In the genomic region with DNA sequence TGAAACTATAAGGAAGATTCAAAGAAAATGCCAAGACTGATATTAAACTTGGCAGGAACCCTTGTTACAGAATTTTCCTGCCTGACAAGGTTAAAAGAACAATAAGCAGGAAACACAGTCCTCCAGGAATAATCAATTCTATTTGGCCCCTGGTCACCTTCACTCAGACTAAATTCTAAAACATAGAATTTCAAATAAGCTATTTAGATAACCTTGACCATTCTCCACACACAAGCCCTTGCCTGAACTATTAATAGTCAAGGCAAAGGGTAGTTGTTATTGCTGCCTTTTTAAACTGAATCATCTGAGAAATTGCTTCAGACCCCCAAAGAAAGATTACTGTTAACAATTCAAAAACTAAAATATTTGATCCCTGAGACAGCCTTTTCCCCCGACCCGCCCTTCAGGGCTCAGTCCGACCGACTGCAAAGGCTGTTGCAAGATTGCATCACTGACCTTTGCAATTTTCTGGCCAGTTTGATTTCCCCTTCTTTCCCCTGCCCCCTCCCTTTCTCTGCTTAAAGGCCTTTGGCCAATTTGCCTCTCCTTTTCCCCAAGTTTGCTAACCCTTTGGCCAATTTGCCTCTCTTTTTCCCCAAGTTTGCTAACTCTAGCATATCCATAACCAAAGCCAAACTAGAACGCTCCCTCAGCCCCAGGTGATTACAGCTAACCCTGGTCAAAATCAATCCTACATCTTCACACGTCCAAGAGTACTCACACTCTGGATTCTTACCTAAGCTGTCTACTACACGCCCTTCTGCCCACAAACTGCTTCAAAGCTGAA, we compare ENCODE assay signal across 1 cellular context.
A peak's percentile ranks its signal among the peaks of the same experiment; 100 is the strongest.
TF ChIP-seq lines count a peak whose summit lies in the region.

No MANE protein-coding gene starts in this region.

TF ChIP-seq in K562, 482 proteins besides CTCF, POLR2A, EP300 and RAD21 (continued from another document and continues in another):
- TF ChIP-seq, protein P1, sequence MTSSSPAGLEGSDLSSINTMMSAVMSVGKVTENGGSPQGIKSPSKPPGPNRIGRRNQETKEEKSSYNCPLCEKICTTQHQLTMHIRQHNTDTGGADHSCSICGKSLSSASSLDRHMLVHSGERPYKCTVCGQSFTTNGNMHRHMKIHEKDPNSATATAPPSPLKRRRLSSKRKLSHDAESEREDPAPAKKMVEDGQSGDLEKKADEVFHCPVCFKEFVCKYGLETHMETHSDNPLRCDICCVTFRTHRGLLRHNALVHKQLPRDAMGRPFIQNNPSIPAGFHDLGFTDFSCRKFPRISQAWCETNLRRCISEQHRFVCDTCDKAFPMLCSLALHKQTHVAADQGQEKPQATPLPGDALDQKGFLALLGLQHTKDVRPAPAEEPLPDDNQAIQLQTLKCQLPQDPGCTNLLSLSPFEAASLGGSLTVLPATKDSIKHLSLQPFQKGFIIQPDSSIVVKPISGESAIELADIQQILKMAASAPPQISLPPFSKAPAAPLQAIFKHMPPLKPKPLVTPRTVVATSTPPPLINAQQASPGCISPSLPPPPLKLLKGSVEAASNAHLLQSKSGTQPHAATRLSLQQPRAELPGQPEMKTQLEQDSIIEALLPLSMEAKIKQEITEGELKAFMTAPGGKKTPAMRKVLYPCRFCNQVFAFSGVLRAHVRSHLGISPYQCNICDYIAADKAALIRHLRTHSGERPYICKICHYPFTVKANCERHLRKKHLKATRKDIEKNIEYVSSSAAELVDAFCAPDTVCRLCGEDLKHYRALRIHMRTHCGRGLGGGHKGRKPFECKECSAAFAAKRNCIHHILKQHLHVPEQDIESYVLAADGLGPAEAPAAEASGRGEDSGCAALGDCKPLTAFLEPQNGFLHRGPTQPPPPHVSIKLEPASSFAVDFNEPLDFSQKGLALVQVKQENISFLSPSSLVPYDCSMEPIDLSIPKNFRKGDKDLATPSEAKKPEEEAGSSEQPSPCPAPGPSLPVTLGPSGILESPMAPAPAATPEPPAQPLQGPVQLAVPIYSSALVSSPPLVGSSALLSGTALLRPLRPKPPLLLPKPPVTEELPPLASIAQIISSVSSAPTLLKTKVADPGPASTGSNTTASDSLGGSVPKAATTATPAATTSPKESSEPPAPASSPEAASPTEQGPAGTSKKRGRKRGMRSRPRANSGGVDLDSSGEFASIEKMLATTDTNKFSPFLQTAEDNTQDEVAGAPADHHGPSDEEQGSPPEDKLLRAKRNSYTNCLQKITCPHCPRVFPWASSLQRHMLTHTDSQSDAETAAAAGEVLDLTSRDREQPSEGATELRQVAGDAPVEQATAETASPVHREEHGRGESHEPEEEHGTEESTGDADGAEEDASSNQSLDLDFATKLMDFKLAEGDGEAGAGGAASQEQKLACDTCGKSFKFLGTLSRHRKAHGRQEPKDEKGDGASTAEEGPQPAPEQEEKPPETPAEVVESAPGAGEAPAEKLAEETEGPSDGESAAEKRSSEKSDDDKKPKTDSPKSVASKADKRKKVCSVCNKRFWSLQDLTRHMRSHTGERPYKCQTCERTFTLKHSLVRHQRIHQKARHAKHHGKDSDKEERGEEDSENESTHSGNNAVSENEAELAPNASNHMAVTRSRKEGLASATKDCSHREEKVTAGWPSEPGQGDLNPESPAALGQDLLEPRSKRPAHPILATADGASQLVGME (CRISPR knock-in tag; IDR thresholded peaks at IDR 0.05) = peak; percentile 6; the same call in 1 of the 2 replicates
- TF ChIP-seq, protein P2, sequence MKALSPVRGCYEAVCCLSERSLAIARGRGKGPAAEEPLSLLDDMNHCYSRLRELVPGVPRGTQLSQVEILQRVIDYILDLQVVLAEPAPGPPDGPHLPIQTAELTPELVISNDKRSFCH (CRISPR knock-in tag; IDR thresholded peaks at IDR 0.05) = no peak
- TF ChIP-seq, protein P2 (tag; IDR thresholded peaks at IDR 0.05) = peak; percentile 86
- TF ChIP-seq SMAD4 (CRISPR knock-in tag; conservative IDR thresholded peaks at IDR 0.05) (0 out of 2 replicates have a peak, but pooled peaks have one; percentile 66), ESRRA (IDR thresholded peaks at IDR 0.05; ENCODE audit: borderline replicate concordance, low read depth) (peak; percentile 77), L3MBTL2 (IDR thresholded peaks at IDR 0.05) (peak; percentile 9; the same call in 1 of the 2 replicates), TAL1 (IDR thresholded peaks at IDR 0.05) (0 out of 2 replicates have a peak, but pooled peaks have one; percentile 26), SRSF9 (IDR thresholded peaks at IDR 0.05; ENCODE audit: borderline replicate concordance, low read depth, low read length) (no peak), ZNF239 (CRISPR knock-in tag; IDR thresholded peaks at IDR 0.05) (peak; percentile 36), PML (IDR thresholded peaks at IDR 0.05; ENCODE audit: low read length) (peak; percentile 10; the same call in 1 of the 2 replicates), HMG20A (CRISPR knock-in tag; conservative IDR thresholded peaks at IDR 0.05) (no peak), ZNF212 (CRISPR knock-in tag; IDR thresholded peaks at IDR 0.05) (peak; percentile 49; the same call in 1 of the 2 replicates), TEAD4 (IDR thresholded peaks at IDR 0.05; ENCODE audit: low read length) (no peak), TEAD4 (CRISPR knock-in tag; IDR thresholded peaks at IDR 0.05; ENCODE audit: borderline replicate concordance) (no peak), MCM5 (IDR thresholded peaks at IDR 0.05; ENCODE audit: low read depth) (no peak), ZFP36 (IDR thresholded peaks at IDR 0.05; ENCODE audit: low read depth, low read length, partially characterized antibody) (peak; percentile 39), SNRNP70 (optimal IDR thresholded peaks at IDR 0.05; ENCODE audit: low read depth, low read length) (no peak), ZSCAN32 (CRISPR knock-in tag; IDR thresholded peaks at IDR 0.05) (peak; percentile 85), CBFB (CRISPR knock-in tag; IDR thresholded peaks at IDR 0.05) (no peak), HCFC1 (IDR thresholded peaks at IDR 0.05; ENCODE audit: low read depth, low read length) (0 out of 2 replicates have a peak, but pooled peaks have one; percentile 34), NR2C2 (CRISPR knock-in tag; IDR thresholded peaks at IDR 0.05) (no peak), NR2C2 (tag; IDR thresholded peaks at IDR 0.05) (peak; percentile 68)
- TF ChIP-seq, protein P3, sequence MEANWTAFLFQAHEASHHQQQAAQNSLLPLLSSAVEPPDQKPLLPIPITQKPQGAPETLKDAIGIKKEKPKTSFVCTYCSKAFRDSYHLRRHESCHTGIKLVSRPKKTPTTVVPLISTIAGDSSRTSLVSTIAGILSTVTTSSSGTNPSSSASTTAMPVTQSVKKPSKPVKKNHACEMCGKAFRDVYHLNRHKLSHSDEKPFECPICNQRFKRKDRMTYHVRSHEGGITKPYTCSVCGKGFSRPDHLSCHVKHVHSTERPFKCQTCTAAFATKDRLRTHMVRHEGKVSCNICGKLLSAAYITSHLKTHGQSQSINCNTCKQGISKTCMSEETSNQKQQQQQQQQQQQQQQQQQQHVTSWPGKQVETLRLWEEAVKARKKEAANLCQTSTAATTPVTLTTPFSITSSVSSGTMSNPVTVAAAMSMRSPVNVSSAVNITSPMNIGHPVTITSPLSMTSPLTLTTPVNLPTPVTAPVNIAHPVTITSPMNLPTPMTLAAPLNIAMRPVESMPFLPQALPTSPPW (CRISPR knock-in tag; IDR thresholded peaks at IDR 0.05) = peak; percentile 78
- TF ChIP-seq, protein P4, sequence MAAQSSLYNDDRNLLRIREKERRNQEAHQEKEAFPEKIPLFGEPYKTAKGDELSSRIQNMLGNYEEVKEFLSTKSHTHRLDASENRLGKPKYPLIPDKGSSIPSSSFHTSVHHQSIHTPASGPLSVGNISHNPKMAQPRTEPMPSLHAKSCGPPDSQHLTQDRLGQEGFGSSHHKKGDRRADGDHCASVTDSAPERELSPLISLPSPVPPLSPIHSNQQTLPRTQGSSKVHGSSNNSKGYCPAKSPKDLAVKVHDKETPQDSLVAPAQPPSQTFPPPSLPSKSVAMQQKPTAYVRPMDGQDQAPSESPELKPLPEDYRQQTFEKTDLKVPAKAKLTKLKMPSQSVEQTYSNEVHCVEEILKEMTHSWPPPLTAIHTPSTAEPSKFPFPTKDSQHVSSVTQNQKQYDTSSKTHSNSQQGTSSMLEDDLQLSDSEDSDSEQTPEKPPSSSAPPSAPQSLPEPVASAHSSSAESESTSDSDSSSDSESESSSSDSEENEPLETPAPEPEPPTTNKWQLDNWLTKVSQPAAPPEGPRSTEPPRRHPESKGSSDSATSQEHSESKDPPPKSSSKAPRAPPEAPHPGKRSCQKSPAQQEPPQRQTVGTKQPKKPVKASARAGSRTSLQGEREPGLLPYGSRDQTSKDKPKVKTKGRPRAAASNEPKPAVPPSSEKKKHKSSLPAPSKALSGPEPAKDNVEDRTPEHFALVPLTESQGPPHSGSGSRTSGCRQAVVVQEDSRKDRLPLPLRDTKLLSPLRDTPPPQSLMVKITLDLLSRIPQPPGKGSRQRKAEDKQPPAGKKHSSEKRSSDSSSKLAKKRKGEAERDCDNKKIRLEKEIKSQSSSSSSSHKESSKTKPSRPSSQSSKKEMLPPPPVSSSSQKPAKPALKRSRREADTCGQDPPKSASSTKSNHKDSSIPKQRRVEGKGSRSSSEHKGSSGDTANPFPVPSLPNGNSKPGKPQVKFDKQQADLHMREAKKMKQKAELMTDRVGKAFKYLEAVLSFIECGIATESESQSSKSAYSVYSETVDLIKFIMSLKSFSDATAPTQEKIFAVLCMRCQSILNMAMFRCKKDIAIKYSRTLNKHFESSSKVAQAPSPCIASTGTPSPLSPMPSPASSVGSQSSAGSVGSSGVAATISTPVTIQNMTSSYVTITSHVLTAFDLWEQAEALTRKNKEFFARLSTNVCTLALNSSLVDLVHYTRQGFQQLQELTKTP (IDR thresholded peaks at IDR 0.05; ENCODE audit: low read depth in 1 of 2, partially characterized antibody in 2 of 2) = peak in 1 of 2 experiments; percentile 47
- TF ChIP-seq, protein P5, sequence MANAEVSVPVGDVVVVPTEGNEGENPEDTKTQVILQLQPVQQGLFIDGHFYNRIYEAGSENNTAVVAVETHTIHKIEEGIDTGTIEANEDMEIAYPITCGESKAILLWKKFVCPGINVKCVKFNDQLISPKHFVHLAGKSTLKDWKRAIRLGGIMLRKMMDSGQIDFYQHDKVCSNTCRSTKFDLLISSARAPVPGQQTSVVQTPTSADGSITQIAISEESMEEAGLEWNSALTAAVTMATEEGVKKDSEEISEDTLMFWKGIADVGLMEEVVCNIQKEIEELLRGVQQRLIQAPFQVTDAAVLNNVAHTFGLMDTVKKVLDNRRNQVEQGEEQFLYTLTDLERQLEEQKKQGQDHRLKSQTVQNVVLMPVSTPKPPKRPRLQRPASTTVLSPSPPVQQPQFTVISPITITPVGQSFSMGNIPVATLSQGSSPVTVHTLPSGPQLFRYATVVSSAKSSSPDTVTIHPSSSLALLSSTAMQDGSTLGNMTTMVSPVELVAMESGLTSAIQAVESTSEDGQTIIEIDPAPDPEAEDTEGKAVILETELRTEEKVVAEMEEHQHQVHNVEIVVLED (CRISPR knock-in tag; IDR thresholded peaks at IDR 0.05) = no peak
- TF ChIP-seq, protein P6, sequence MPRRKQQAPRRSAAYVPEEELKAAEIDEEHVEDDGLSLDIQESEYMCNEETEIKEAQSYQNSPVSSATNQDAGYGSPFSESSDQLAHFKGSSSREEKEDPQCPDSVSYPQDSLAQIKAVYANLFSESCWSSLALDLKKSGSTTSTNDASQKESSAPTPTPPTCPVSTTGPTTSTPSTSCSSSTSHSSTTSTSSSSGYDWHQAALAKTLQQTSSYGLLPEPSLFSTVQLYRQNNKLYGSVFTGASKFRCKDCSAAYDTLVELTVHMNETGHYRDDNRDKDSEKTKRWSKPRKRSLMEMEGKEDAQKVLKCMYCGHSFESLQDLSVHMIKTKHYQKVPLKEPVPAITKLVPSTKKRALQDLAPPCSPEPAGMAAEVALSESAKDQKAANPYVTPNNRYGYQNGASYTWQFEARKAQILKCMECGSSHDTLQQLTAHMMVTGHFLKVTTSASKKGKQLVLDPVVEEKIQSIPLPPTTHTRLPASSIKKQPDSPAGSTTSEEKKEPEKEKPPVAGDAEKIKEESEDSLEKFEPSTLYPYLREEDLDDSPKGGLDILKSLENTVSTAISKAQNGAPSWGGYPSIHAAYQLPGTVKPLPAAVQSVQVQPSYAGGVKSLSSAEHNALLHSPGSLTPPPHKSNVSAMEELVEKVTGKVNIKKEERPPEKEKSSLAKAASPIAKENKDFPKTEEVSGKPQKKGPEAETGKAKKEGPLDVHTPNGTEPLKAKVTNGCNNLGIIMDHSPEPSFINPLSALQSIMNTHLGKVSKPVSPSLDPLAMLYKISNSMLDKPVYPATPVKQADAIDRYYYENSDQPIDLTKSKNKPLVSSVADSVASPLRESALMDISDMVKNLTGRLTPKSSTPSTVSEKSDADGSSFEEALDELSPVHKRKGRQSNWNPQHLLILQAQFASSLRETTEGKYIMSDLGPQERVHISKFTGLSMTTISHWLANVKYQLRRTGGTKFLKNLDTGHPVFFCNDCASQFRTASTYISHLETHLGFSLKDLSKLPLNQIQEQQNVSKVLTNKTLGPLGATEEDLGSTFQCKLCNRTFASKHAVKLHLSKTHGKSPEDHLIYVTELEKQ (CRISPR knock-in tag; IDR thresholded peaks at IDR 0.05) = no peak
- TF ChIP-seq, protein P7, sequence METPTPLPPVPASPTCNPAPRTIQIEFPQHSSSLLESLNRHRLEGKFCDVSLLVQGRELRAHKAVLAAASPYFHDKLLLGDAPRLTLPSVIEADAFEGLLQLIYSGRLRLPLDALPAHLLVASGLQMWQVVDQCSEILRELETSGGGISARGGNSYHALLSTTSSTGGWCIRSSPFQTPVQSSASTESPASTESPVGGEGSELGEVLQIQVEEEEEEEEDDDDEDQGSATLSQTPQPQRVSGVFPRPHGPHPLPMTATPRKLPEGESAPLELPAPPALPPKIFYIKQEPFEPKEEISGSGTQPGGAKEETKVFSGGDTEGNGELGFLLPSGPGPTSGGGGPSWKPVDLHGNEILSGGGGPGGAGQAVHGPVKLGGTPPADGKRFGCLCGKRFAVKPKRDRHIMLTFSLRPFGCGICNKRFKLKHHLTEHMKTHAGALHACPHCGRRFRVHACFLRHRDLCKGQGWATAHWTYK (CRISPR knock-in tag; IDR thresholded peaks at IDR 0.05) = peak; percentile 54; the same call in 1 of the 2 replicates
- TF ChIP-seq, protein P8, sequence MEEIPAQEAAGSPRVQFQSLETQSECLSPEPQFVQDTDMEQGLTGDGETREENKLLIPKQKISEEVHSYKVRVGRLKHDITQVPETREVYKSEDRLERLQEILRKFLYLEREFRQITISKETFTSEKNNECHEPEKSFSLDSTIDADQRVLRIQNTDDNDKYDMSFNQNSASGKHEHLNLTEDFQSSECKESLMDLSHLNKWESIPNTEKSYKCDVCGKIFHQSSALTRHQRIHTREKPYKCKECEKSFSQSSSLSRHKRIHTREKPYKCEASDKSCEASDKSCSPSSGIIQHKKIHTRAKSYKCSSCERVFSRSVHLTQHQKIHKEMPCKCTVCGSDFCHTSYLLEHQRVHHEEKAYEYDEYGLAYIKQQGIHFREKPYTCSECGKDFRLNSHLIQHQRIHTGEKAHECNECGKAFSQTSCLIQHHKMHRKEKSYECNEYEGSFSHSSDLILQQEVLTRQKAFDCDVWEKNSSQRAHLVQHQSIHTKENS (CRISPR knock-in tag; IDR thresholded peaks at IDR 0.05) = 0 out of 2 replicates have a peak, but pooled peaks have one; percentile 55
